In genomic region chrX:22538581-22538980, GRCh38 we compare ENCODE assay signal across 13 cellular contexts.
"Had no signal": no experiment of that assay in that cellular context is flagged by ENCODE, and none has a peak within 500 bp of the region (broad histone marks: within the 10 kb centered on the region; RNA-seq: fewer than 3 reads in every experiment).

No MANE protein-coding gene starts in this region.

- DNase-seq: activated CD4-positive, alpha-beta T cell treated with anti-CD3 and anti-CD28 coated beads, Interleukin-2, amount 10 ng/mL, durations not matched to agents 7 days and 5 days; activated CD8-positive, alpha-beta memory T cell treated with anti-CD3 and anti-CD28 coated beads, Interleukin-2, amount 50 U/mL, for 48 hours; activated gamma-delta T cell treated with Interleukin-2 at 50 U/mL for 16 hours; dermis blood vessel endothelial cell; islet precursor cell; left ventricle myocardium superior; mesenchymal stem cell; occipital lobe; psoas muscle; spleen; stimulated activated naive CD8-positive, alpha-beta T cell treated with anti-CD3 and anti-CD28 coated beads, Interleukin-15, amount 100 ng/mL, for 72 hours had no signal

- H3K4me3 ChIP-seq: psoas muscle, spleen, thoracic aorta had no signal

- H3K4me1 ChIP-seq: psoas muscle, spleen had no signal

- H3K27ac ChIP-seq: psoas muscle, spleen, thoracic aorta had no signal

- ATAC-seq: left ventricle myocardium superior; psoas muscle; sciatic nerve; stimulated activated naive CD8-positive, alpha-beta T cell treated with anti-CD3 and anti-CD28 coated beads, Interleukin-15, amount 100 ng/mL, for 72 hours had no signal

- H3K36me3 ChIP-seq: spleen, thoracic aorta had no signal

- H3K9me3 ChIP-seq: psoas muscle, thoracic aorta had no signal

- H3K27me3 ChIP-seq: spleen had no signal
